Comparison of ENCODE assay signal across 1 cellular context in the genomic region with DNA sequence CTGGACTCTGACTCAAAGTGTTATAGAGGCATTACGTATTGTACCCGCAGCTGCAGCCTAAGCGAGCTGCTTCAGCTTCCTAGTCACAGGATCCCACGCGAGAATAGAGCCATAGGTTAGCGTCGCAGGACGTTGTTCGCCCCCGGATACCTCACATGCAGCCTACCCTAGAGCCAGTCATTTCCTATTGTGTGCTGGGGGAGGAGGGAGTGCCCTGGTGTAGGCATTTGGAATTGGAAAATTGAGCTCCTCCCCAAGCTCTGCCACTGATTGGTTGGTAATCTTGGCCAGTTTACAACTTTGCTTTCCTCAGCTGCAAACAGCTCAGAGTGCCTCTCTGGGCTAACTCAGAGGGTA.
TF ChIP-seq lines count a peak whose summit lies in the region.

No MANE protein-coding gene starts in this region.

TF ChIP-seq in HepG2, 621 proteins besides CTCF, POLR2A, EP300 and RAD21 (continues in another document):
- TF ChIP-seq PHB2 (IDR thresholded peaks at IDR 0.05; ENCODE audit: partially characterized antibody), result no peak
- no peak for TF ChIP-seq HMG20A (CRISPR knock-in tag; IDR thresholded peaks at IDR 0.05; ENCODE audit: borderline replicate concordance)
- TF ChIP-seq BCL6 (CRISPR knock-in tag; IDR thresholded peaks at IDR 0.05), result 0 out of 2 replicates have a peak, but pooled peaks have one; percentile 11
- TF ChIP-seq, protein P1, sequence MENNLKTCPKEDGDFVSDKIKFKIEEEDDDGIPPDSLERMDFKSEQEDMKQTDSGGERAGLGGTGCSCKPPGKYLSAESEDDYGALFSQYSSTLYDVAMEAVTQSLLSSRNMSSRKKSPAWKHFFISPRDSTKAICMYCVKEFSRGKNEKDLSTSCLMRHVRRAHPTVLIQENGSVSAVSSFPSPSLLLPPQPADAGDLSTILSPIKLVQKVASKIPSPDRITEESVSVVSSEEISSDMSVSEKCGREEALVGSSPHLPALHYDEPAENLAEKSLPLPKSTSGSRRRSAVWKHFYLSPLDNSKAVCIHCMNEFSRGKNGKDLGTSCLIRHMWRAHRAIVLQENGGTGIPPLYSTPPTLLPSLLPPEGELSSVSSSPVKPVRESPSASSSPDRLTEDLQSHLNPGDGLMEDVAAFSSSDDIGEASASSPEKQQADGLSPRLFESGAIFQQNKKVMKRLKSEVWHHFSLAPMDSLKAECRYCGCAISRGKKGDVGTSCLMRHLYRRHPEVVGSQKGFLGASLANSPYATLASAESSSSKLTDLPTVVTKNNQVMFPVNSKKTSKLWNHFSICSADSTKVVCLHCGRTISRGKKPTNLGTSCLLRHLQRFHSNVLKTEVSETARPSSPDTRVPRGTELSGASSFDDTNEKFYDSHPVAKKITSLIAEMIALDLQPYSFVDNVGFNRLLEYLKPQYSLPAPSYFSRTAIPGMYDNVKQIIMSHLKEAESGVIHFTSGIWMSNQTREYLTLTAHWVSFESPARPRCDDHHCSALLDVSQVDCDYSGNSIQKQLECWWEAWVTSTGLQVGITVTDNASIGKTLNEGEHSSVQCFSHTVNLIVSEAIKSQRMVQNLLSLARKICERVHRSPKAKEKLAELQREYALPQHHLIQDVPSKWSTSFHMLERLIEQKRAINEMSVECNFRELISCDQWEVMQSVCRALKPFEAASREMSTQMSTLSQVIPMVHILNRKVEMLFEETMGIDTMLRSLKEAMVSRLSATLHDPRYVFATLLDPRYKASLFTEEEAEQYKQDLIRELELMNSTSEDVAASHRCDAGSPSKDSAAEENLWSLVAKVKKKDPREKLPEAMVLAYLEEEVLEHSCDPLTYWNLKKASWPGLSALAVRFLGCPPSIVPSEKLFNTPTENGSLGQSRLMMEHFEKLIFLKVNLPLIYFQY (CRISPR knock-in tag; IDR thresholded peaks at IDR 0.05; ENCODE audit: borderline replicate concordance), result no peak
- TF ChIP-seq MAZ (IDR thresholded peaks at IDR 0.05; ENCODE audit: borderline replicate concordance, low read depth, low read length), result no peak
- 0 out of 2 replicates have a peak, but pooled peaks have one; percentile 8 for TF ChIP-seq MAZ (CRISPR knock-in tag; IDR thresholded peaks at IDR 0.05; ENCODE audit: low read depth)
- peak; percentile 29 for TF ChIP-seq TEAD3 (CRISPR knock-in tag; optimal IDR thresholded peaks at IDR 0.05; ENCODE audit: borderline replicate concordance)
- TF ChIP-seq ZBTB38 (CRISPR knock-in tag; IDR thresholded peaks at IDR 0.05), result peak; percentile 49; the same call in 1 of the 2 replicates
- TF ChIP-seq GABPA (IDR thresholded peaks at IDR 0.05; ENCODE audit: low read depth, low read length), result peak; percentile 23; the same call in 1 of the 2 replicates
- TF ChIP-seq GABPA (CRISPR knock-in tag; IDR thresholded peaks at IDR 0.05; ENCODE audit: low read depth), result no peak
- TF ChIP-seq NCOR1 (IDR thresholded peaks at IDR 0.05; ENCODE audit: borderline replicate concordance, low read length), result no peak
- no peak for TF ChIP-seq HOXA9 (CRISPR knock-in tag; IDR thresholded peaks at IDR 0.05; ENCODE audit: borderline replicate concordance)
- 0 out of 2 replicates have a peak, but pooled peaks have one; percentile 27 for TF ChIP-seq ZNF451 (CRISPR knock-in tag; IDR thresholded peaks at IDR 0.05)
- TF ChIP-seq ZNF577 (CRISPR knock-in tag; IDR thresholded peaks at IDR 0.05; ENCODE audit: borderline replicate concordance, low read depth), result no peak
- no peak for TF ChIP-seq U2AF1 (optimal IDR thresholded peaks at IDR 0.05; ENCODE audit: low read depth, low read length)
- TF ChIP-seq ZFY (CRISPR knock-in tag; IDR thresholded peaks at IDR 0.05), result 0 out of 2 replicates have a peak, but pooled peaks have one; percentile 34
- TF ChIP-seq POLR2G (IDR thresholded peaks at IDR 0.05; ENCODE audit: low read depth, low read length), result peak; percentile 54
- no peak for TF ChIP-seq NONO (IDR thresholded peaks at IDR 0.05)
- no peak for TF ChIP-seq NONO (CRISPR knock-in tag; conservative IDR thresholded peaks at IDR 0.05)
- peak; percentile 48; the same call in 1 of the 2 replicates for TF ChIP-seq ZFX (CRISPR knock-in tag; IDR thresholded peaks at IDR 0.05; ENCODE audit: low read depth)
- TF ChIP-seq, protein P2, sequence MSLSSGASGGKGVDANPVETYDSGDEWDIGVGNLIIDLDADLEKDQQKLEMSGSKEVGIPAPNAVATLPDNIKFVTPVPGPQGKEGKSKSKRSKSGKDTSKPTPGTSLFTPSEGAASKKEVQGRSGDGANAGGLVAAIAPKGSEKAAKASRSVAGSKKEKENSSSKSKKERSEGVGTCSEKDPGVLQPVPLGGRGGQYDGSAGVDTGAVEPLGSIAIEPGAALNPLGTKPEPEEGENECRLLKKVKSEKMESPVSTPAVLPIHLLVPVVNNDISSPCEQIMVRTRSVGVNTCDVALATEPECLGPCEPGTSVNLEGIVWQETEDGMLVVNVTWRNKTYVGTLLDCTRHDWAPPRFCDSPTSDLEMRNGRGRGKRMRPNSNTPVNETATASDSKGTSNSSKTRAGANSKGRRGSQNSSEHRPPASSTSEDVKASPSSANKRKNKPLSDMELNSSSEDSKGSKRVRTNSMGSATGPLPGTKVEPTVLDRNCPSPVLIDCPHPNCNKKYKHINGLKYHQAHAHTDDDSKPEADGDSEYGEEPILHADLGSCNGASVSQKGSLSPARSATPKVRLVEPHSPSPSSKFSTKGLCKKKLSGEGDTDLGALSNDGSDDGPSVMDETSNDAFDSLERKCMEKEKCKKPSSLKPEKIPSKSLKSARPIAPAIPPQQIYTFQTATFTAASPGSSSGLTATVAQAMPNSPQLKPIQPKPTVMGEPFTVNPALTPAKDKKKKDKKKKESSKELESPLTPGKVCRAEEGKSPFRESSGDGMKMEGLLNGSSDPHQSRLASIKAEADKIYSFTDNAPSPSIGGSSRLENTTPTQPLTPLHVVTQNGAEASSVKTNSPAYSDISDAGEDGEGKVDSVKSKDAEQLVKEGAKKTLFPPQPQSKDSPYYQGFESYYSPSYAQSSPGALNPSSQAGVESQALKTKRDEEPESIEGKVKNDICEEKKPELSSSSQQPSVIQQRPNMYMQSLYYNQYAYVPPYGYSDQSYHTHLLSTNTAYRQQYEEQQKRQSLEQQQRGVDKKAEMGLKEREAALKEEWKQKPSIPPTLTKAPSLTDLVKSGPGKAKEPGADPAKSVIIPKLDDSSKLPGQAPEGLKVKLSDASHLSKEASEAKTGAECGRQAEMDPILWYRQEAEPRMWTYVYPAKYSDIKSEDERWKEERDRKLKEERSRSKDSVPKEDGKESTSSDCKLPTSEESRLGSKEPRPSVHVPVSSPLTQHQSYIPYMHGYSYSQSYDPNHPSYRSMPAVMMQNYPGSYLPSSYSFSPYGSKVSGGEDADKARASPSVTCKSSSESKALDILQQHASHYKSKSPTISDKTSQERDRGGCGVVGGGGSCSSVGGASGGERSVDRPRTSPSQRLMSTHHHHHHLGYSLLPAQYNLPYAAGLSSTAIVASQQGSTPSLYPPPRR (CRISPR knock-in tag; IDR thresholded peaks at IDR 0.05; ENCODE audit: borderline replicate concordance), result no peak
- no peak for TF ChIP-seq SIX4 (CRISPR knock-in tag; IDR thresholded peaks at IDR 0.05)
- TF ChIP-seq KDM5A (IDR thresholded peaks at IDR 0.05; ENCODE audit: borderline replicate concordance, low read length), result peak; percentile 15; the same call in 1 of the 2 replicates
- no peak for TF ChIP-seq ZNF276 (CRISPR knock-in tag; IDR thresholded peaks at IDR 0.05; ENCODE audit: low read depth)
- TF ChIP-seq, protein P3, sequence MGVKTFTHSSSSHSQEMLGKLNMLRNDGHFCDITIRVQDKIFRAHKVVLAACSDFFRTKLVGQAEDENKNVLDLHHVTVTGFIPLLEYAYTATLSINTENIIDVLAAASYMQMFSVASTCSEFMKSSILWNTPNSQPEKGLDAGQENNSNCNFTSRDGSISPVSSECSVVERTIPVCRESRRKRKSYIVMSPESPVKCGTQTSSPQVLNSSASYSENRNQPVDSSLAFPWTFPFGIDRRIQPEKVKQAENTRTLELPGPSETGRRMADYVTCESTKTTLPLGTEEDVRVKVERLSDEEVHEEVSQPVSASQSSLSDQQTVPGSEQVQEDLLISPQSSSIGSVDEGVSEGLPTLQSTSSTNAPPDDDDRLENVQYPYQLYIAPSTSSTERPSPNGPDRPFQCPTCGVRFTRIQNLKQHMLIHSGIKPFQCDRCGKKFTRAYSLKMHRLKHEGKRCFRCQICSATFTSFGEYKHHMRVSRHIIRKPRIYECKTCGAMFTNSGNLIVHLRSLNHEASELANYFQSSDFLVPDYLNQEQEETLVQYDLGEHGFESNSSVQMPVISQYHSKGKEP (CRISPR knock-in tag; IDR thresholded peaks at IDR 0.05), result no peak
- no peak for TF ChIP-seq ZNF101 (CRISPR knock-in tag; IDR thresholded peaks at IDR 0.05; ENCODE audit: borderline replicate concordance, low read depth)
- no peak for TF ChIP-seq ZBTB26 (CRISPR knock-in tag; IDR thresholded peaks at IDR 0.05; ENCODE audit: borderline replicate concordance)
- no peak for TF ChIP-seq FOSL2 (CRISPR knock-in tag; IDR thresholded peaks at IDR 0.05)
- TF ChIP-seq CHD2 (IDR thresholded peaks at IDR 0.05; ENCODE audit: low read depth, low read length), result peak; percentile 67
- TF ChIP-seq RBM39 (IDR thresholded peaks at IDR 0.05; ENCODE audit: low read depth, low read length, poor library complexity, severe bottlenecking), result no peak
- no peak for TF ChIP-seq ZNF224 (CRISPR knock-in tag; IDR thresholded peaks at IDR 0.05)
- TF ChIP-seq, protein P4, sequence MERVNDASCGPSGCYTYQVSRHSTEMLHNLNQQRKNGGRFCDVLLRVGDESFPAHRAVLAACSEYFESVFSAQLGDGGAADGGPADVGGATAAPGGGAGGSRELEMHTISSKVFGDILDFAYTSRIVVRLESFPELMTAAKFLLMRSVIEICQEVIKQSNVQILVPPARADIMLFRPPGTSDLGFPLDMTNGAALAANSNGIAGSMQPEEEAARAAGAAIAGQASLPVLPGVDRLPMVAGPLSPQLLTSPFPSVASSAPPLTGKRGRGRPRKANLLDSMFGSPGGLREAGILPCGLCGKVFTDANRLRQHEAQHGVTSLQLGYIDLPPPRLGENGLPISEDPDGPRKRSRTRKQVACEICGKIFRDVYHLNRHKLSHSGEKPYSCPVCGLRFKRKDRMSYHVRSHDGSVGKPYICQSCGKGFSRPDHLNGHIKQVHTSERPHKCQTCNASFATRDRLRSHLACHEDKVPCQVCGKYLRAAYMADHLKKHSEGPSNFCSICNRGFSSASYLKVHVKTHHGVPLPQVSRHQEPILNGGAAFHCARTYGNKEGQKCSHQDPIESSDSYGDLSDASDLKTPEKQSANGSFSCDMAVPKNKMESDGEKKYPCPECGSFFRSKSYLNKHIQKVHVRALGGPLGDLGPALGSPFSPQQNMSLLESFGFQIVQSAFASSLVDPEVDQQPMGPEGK (CRISPR knock-in tag; IDR thresholded peaks at IDR 0.05), result peak; percentile 44; the same call in 1 of the 2 replicates
- TF ChIP-seq ELF4 (CRISPR knock-in tag; IDR thresholded peaks at IDR 0.05; ENCODE audit: borderline replicate concordance), result 0 out of 2 replicates have a peak, but pooled peaks have one; percentile 24
- TF ChIP-seq KDM2A (CRISPR knock-in tag; IDR thresholded peaks at IDR 0.05; ENCODE audit: borderline replicate concordance, low read depth), result 0 out of 2 replicates have a peak, but pooled peaks have one; percentile 39
- TF ChIP-seq ZNF782 (CRISPR knock-in tag; IDR thresholded peaks at IDR 0.05; ENCODE audit: borderline replicate concordance), result no peak
- TF ChIP-seq ATF5 (CRISPR knock-in tag; IDR thresholded peaks at IDR 0.05; ENCODE audit: low read depth), result 0 out of 2 replicates have a peak, but pooled peaks have one; percentile 35
- TF ChIP-seq DRAP1 (CRISPR knock-in tag; IDR thresholded peaks at IDR 0.05), result peak; percentile 40; the same call in 1 of the 2 replicates
- TF ChIP-seq TAF1 (CRISPR knock-in tag; IDR thresholded peaks at IDR 0.05), result peak; percentile 49
- TF ChIP-seq MIXL1 (CRISPR knock-in tag; IDR thresholded peaks at IDR 0.05), result no peak
- TF ChIP-seq MEIS1 (CRISPR knock-in tag; IDR thresholded peaks at IDR 0.05; ENCODE audit: borderline replicate concordance), result 0 out of 2 replicates have a peak, but pooled peaks have one; percentile 31
- peak; percentile 33; the same call in 1 of the 2 replicates for TF ChIP-seq HDAC1 (CRISPR knock-in tag; IDR thresholded peaks at IDR 0.05)
- 0 out of 2 replicates have a peak, but pooled peaks have one; percentile 9 for TF ChIP-seq SOX5 (CRISPR knock-in tag; IDR thresholded peaks at IDR 0.05; ENCODE audit: borderline replicate concordance)
- TF ChIP-seq ZNF501 (CRISPR knock-in tag; IDR thresholded peaks at IDR 0.05), result no peak
